In the genomic region with DNA sequence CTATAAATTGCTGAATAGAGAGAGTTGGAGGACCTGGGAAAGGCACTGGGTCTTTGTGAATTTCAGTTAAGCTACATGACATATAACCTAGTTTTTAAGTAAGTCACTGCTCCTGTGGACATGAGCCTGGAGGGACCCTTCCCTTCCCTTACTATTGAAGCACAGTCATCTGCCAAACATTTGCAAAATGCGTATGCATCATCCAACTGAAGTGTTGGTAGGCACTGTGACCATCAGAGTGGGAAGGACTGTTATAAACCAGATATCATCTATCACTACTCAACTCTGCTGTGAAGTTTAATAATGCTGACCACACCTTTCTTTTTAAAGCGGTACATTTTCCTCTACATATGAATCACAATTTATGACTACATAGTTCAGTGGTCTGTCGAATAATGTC, we compare ENCODE assay signal across 22 cellular contexts. TPM values are rescaled to one million over a fixed set of nuclear protein-coding genes. Genes with fewer than 3 reads are reported as not detected.
"Had no signal": no experiment of that assay in that cellular context is flagged by ENCODE, and none has a peak within 500 bp of the region (broad histone marks: within the 10 kb centered on the region; RNA-seq: fewer than 3 reads in every experiment).

No MANE protein-coding gene starts in this region.

- H3K4me1 ChIP-seq: foreskin keratinocyte, parathyroid adenoma had no signal

- H2AFZ ChIP-seq: hepatocyte, parathyroid adenoma had no signal

- H3K9ac ChIP-seq: parathyroid adenoma had no signal

- H3K36me3 ChIP-seq: brain microvascular endothelial cell, neutrophil had no signal

- DNase-seq: activated B cell treated with CpG ODN at 0.5 μM for 24 hours; activated CD4-positive, alpha-beta memory T cell treated with anti-CD3 and anti-CD28 coated beads, Interleukin-2, amount 10 ng/mL, durations not matched to agents 7 days and 5 days; activated CD4-positive, alpha-beta T cell treated with anti-CD3 and anti-CD28 coated beads for 4 hours; activated CD8-positive, alpha-beta memory T cell treated with anti-CD3 and anti-CD28 coated beads, Interleukin-2, amount 10 ng/mL, durations not matched to agents 7 days and 5 days; activated naive CD4-positive, alpha-beta T cell; activated naive CD8-positive, alpha-beta T cell treated with anti-CD3 and anti-CD28 coated beads for 36 hours; amniotic stem cell; brain microvascular endothelial cell; central memory CD4-positive, alpha-beta T cell; endodermal cell; stimulated activated naive B cell treated with anti-CD40 and anti-IgM and Interleukin-4, amounts not matched to agents 10 μg/mL and 1 μg/mL and 100 μg/mL, for 72 hours had no signal

- H3K4me3 ChIP-seq: hepatocyte, lung had no signal

- H3K79me2 ChIP-seq: hepatocyte, parathyroid adenoma had no signal

- H3K4me2 ChIP-seq: hepatocyte had no signal

- H3K27ac ChIP-seq: brain microvascular endothelial cell, epithelial cell of prostate, foreskin keratinocyte, hepatocyte, neutrophil, parathyroid adenoma had no signal

- H3K9me3 ChIP-seq: neutrophil had no signal

- H3K27me3 ChIP-seq: brain microvascular endothelial cell, foreskin keratinocyte, hepatocyte, neutrophil had no signal

RNA-seq across cellular contexts. Expression of a gene that starts 5.2 kb away (rescaled TPM):
- total RNA-seq: activated B cell treated with CpG ODN at 0.5 μM for 24 hours; activated CD4-positive, alpha-beta memory T cell treated with anti-CD3 and anti-CD28 coated beads, Interleukin-2, amount 10 ng/mL, durations not matched to agents 7 days and 5 days; activated CD8-positive, alpha-beta memory T cell treated with anti-CD3 and anti-CD28 coated beads, Interleukin-2, amount 10 ng/mL, durations not matched to agents 7 days and 5 days; activated naive CD8-positive, alpha-beta T cell treated with anti-CD3 and anti-CD28 coated beads for 36 hours; fibroblast of lung; foreskin keratinocyte; left lobe of liver; lung; natural killer cell treated with Interleukin-12 subunit alpha and Interleukin-12 subunit beta and Interleukin-15 and Interleukin-18, amount 100 ng/mL, for 72 hours; T-helper 2 cell treated with Interferon-gamma antibody and Interleukin-4, amounts not matched to agents 100 ng/mL and 5 ng/mL, for 36 hours had no signal
- polyA plus RNA-seq: fibroblast of lung, foreskin keratinocyte, hepatocyte, lung, urinary bladder had no signal
